22 cellular contexts compared by ENCODE assay signal in genomic region chr6:16466778-16467177, GRCh38.
A peak's percentile ranks its signal among the peaks of the same experiment; 100 is the strongest.
DNase-seq lines count a peak whose midpoint lies in the region; ATAC-seq and TF ChIP-seq lines count a peak whose summit lies in the region.
"Had no signal": no experiment of that assay in that cellular context is flagged by ENCODE, and none has a peak within 500 bp of the region (broad histone marks: within the 10 kb centered on the region; RNA-seq: fewer than 3 reads in every experiment).

No MANE protein-coding gene starts in this region.

- H3K27me3 Mint-ChIP-seq in activated CD4-positive, alpha-beta T cell treated with anti-CD3 and anti-CD28 coated beads, Interleukin-2, amount 10 ng/mL, durations not matched to agents 24 days and 14 days, result no peaks in the 10 kb centered on the region
- no peaks in the 10 kb centered on the region for H3K27me3 Mint-ChIP-seq in activated T-helper 2 cell treated with anti-CD3 and anti-CD28 coated beads, Interferon-gamma antibody, Interleukin-2, Interleukin-4, amounts not matched to agents 10 μg/mL and 5 μg/mL and 100 μg/mL, durations not matched to agents 14 hours and 24 hours and 36 hours (ENCODE audit: low read depth)

- no peaks in the 10 kb centered on the region for H3K9me3 ChIP-seq in smooth muscle cell (replicated peaks; ENCODE audit: low read depth)
- H3K9me3 ChIP-seq: BE2C had no signal

- DNase-seq in activated CD4-positive, alpha-beta T cell treated with anti-CD3 and anti-CD28 coated beads, Interleukin-2, amount 10 ng/mL, durations not matched to agents 24 days and 14 days, result no peak
- no peak for DNase-seq in activated CD4-positive, alpha-beta T cell treated with anti-CD3 and anti-CD28 coated beads, Interleukin-2, amount 50 U/mL, for 1 hour
- DNase-seq in NCI-H526 (lab: John Stamatoyannopoulos, UW) (peak; percentile 48 to 59), smooth muscle cell (lab: John Stamatoyannopoulos, UW; ENCODE audit: unreplicated experiment) (no peak)
- DNase-seq in activated T-helper 2 cell treated with anti-CD3 and anti-CD28 coated beads, Interferon-gamma antibody, Interleukin-2, Interleukin-4, amounts not matched to agents 10 μg/mL and 5 μg/mL and 100 μg/mL, durations not matched to agents 14 hours and 24 hours and 36 hours (ENCODE audit: low spot score), result no peak
- DNase-seq in stimulated activated CD4-positive, alpha-beta T cell treated with anti-CD3 and anti-CD28 coated beads, Interleukin-4, amount 100 ng/mL, for 24 hours, result no peak
- DNase-seq: 8988T, BE2C, DND-41, GDM1, HCEC 1CT, KBM-7, MV-4-11, NCI-H1417, NCI-H187 treated with DMSO at 0.1 percent for 48 hours, NCI-H446, NCI-H748 treated with DMSO at 0.1 percent for 48 hours, OCI-M1, RPMI8226, SIG-M5 had no signal

- TF ChIP-seq CTCF in smooth muscle cell (IDR thresholded peaks at IDR 0.05; ENCODE audit: borderline replicate concordance, insufficient read depth, poor library complexity, severe bottlenecking), result no peak

- peak overlapping the region; percentile 31 for H3K27ac Mint-ChIP-seq in activated CD4-positive, alpha-beta T cell treated with anti-CD3 and anti-CD28 coated beads, Interleukin-2, amount 10 ng/mL, durations not matched to agents 24 days and 14 days
- peak overlapping the region; percentile 39 for H3K27ac Mint-ChIP-seq in activated T-helper 2 cell treated with anti-CD3 and anti-CD28 coated beads, Interferon-gamma antibody, Interleukin-2, Interleukin-4, amounts not matched to agents 10 μg/mL and 5 μg/mL and 100 μg/mL, durations not matched to agents 14 hours and 24 hours and 36 hours

- H3K79me2 ChIP-seq in smooth muscle cell (ENCODE audit: low read depth), result peaks cover 21% of the 10 kb centered on the region

- peaks cover 46% of the 10 kb centered on the region for H3K36me3 Mint-ChIP-seq in activated CD4-positive, alpha-beta T cell treated with anti-CD3 and anti-CD28 coated beads, Interleukin-2, amount 10 ng/mL, durations not matched to agents 24 days and 14 days (ENCODE audit: low read depth)
- H3K36me3 Mint-ChIP-seq in activated T-helper 2 cell treated with anti-CD3 and anti-CD28 coated beads, Interferon-gamma antibody, Interleukin-2, Interleukin-4, amounts not matched to agents 10 μg/mL and 5 μg/mL and 100 μg/mL, durations not matched to agents 14 hours and 24 hours and 36 hours (ENCODE audit: low read depth), result peaks cover 57% of the 10 kb centered on the region

- H3K4me1 ChIP-seq in smooth muscle cell (ENCODE audit: low read depth), result no peaks in the 10 kb centered on the region
- H3K4me1 ChIP-seq: BE2C had no signal

- H3K36me3 ChIP-seq in smooth muscle cell (ENCODE audit: low read depth), result no peaks in the 10 kb centered on the region
- H3K36me3 ChIP-seq: BE2C had no signal

- H2AFZ ChIP-seq in smooth muscle cell (ENCODE audit: low read depth), result no peak overlapping the region

- peak overlapping the region; percentile 15 for H3K4me2 ChIP-seq in smooth muscle cell

- peaks cover 63% of the 10 kb centered on the region for H4K20me1 ChIP-seq in smooth muscle cell (ENCODE audit: low read depth)

- H3K4me3 Mint-ChIP-seq in activated CD4-positive, alpha-beta T cell treated with anti-CD3 and anti-CD28 coated beads, Interleukin-2, amount 10 ng/mL, durations not matched to agents 24 days and 14 days, result no peak overlapping the region
- no peak overlapping the region for H3K4me3 Mint-ChIP-seq in activated T-helper 2 cell treated with anti-CD3 and anti-CD28 coated beads, Interferon-gamma antibody, Interleukin-2, Interleukin-4, amounts not matched to agents 10 μg/mL and 5 μg/mL and 100 μg/mL, durations not matched to agents 14 hours and 24 hours and 36 hours (ENCODE audit: low read depth)

- H3K9ac ChIP-seq in smooth muscle cell (ENCODE audit: low read depth), result no peak overlapping the region

- ATAC-seq in HG03378 (IDR thresholded peaks at IDR 0.05; ENCODE audit: unreplicated experiment) (no peak), HG02938 (IDR thresholded peaks at IDR 0.05; ENCODE audit: unreplicated experiment) (no peak)

- intact Hi-C loops in activated CD4-positive, alpha-beta T cell treated with anti-CD3 and anti-CD28 coated beads, Interleukin-2, amount 10 ng/mL, durations not matched to agents 24 days and 14 days (cut with micrococcal nuclease), result no loop called here
- intact Hi-C loops in activated T-helper 2 cell treated with anti-CD3 and anti-CD28 coated beads, Interferon-gamma antibody, Interleukin-2, Interleukin-4, amounts not matched to agents 10 μg/mL and 5 μg/mL and 100 μg/mL, durations not matched to agents 14 hours and 24 hours and 36 hours (cut with micrococcal nuclease), result no loop called here

- H3F3A ChIP-seq in smooth muscle cell (ENCODE audit: low read depth), result no peaks in the 10 kb centered on the region

- H3K4me1 Mint-ChIP-seq in activated CD4-positive, alpha-beta T cell treated with anti-CD3 and anti-CD28 coated beads, Interleukin-2, amount 10 ng/mL, durations not matched to agents 24 days and 14 days, result peaks cover 36% of the 10 kb centered on the region
- H3K4me1 Mint-ChIP-seq in activated T-helper 2 cell treated with anti-CD3 and anti-CD28 coated beads, Interferon-gamma antibody, Interleukin-2, Interleukin-4, amounts not matched to agents 10 μg/mL and 5 μg/mL and 100 μg/mL, durations not matched to agents 14 hours and 24 hours and 36 hours (ENCODE audit: low read depth), result peaks cover 35% of the 10 kb centered on the region

- H3K4me3 ChIP-seq in smooth muscle cell, result no peak overlapping the region

- H3K27me3 ChIP-seq in smooth muscle cell (ENCODE audit: low read depth), result no peaks in the 10 kb centered on the region
- H3K27me3 ChIP-seq: BE2C had no signal

- peaks cover 27% of the 10 kb centered on the region for H3K9me3 Mint-ChIP-seq in activated CD4-positive, alpha-beta T cell treated with anti-CD3 and anti-CD28 coated beads, Interleukin-2, amount 10 ng/mL, durations not matched to agents 24 days and 14 days
- peaks cover 25% of the 10 kb centered on the region for H3K9me3 Mint-ChIP-seq in activated T-helper 2 cell treated with anti-CD3 and anti-CD28 coated beads, Interferon-gamma antibody, Interleukin-2, Interleukin-4, amounts not matched to agents 10 μg/mL and 5 μg/mL and 100 μg/mL, durations not matched to agents 14 hours and 24 hours and 36 hours

- H3K27ac ChIP-seq in smooth muscle cell (ENCODE audit: low read depth), result no peak overlapping the region

- 71% methylated on average over 4 of the region's 4 CpGs for WGBS in smooth muscle cell (ENCODE audit: low lambda C conversion rate)

Comparison
In these comparisons a context has a peak if more than half of its experiments do, and no peak if none do; other contexts are left out.
1. DNase-seq: peak in NCI-H526 (2 of 2); none in activated CD4-positive, alpha-beta T cell treated with anti-CD3 and anti-CD28 coated beads, Interleukin-2, amount 10 ng/mL, durations not matched to agents 24 days and 14 days (single experiment), activated CD4-positive, alpha-beta T cell treated with anti-CD3 and anti-CD28 coated beads, Interleukin-2, amount 50 U/mL, for 1 hour (single experiment), activated T-helper 2 cell treated with anti-CD3 and anti-CD28 coated beads, Interferon-gamma antibody, Interleukin-2, Interleukin-4, amounts not matched to agents 10 μg/mL and 5 μg/mL and 100 μg/mL, durations not matched to agents 14 hours and 24 hours and 36 hours (single experiment), smooth muscle cell (single experiment) and stimulated activated CD4-positive, alpha-beta T cell treated with anti-CD3 and anti-CD28 coated beads, Interleukin-4, amount 100 ng/mL, for 24 hours (single experiment).